9 cellular contexts compared by ENCODE assay signal in the genomic region with DNA sequence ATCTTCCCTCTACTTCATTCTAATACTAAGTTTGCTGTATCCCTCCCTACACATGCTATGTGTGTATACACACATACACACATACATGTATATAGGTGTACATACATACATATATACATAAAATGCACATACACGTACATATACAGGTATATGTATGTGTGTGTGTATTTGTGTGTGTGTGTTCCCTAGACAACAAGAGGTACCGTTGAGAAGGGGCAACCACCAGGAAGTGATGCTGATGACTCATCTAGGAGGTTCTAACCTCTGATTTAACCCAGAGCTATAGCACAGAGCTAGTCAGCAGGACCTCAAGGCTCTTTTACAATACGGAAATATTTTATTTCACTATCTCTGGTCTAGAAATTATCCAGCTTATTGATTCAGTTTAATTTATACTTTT.
DNase-seq lines count a peak whose midpoint lies in the region; ATAC-seq and TF ChIP-seq lines count a peak whose summit lies in the region.
"Had no signal": no experiment of that assay in that cellular context is flagged by ENCODE, and none has a peak within 500 bp of the region (broad histone marks: within the 10 kb centered on the region; RNA-seq: fewer than 3 reads in every experiment).

No MANE protein-coding gene starts in this region.

- H3K36me3 Mint-ChIP-seq in mesothelial cell of epicardium: no peaks in the 10 kb centered on the region

- H3K4me1 ChIP-seq in foreskin keratinocyte: peaks cover 58% of the 10 kb centered on the region
- H3K4me1 ChIP-seq: Peyer's patch had no signal

- H3K4me3 Mint-ChIP-seq in mesothelial cell of epicardium: no peak overlapping the region

- H3K9me3 Mint-ChIP-seq in mesothelial cell of epicardium: no peaks in the 10 kb centered on the region

- DNase-seq in GDM1 (lab: John Stamatoyannopoulos, UW) (peak; percentile 69), HS-5 (ENCODE audit: low read depth) (peak; percentile 35), foreskin keratinocyte (peak; percentile 92 to 97), HuH-7 (ENCODE audit: low spot score) (no peak), mesothelial cell of epicardium (ENCODE audit: low spot score in 2 of 2, unreplicated experiment in 2 of 2) (no peak), iPS-NIHi7 (ENCODE audit: extremely low spot score) (no peak)

- H3K27me3 ChIP-seq in foreskin keratinocyte: no peaks in the 10 kb centered on the region
- H3K27me3 ChIP-seq: Peyer's patch had no signal

- TF ChIP-seq CTCF in foreskin keratinocyte (conservative IDR thresholded peaks at IDR 0.05) (no peak), mesothelial cell of epicardium (IDR thresholded peaks at IDR 0.05; ENCODE audit: unreplicated experiment) (no peak)

- peak overlapping the region; percentile 79 for H3K27ac ChIP-seq in foreskin keratinocyte
- H3K27ac ChIP-seq: Peyer's patch had no signal

- no peaks in the 10 kb centered on the region for H3K4me1 Mint-ChIP-seq in mesothelial cell of epicardium

- ATAC-seq in GM21390 (IDR thresholded peaks at IDR 0.05; ENCODE audit: unreplicated experiment) (peak; percentile 78), foreskin keratinocyte (peak; percentile 81)
- peak; percentile 99 for ATAC-seq in activated CD4-positive, CD25-positive, alpha-beta regulatory T cell treated with anti-CD3 and anti-CD28 coated beads, Interleukin-2, amount 50 U/mL, for 24 hours

- no peak overlapping the region for H3K27ac Mint-ChIP-seq in mesothelial cell of epicardium

- peaks cover 35% of the 10 kb centered on the region for H3K27me3 Mint-ChIP-seq in mesothelial cell of epicardium (ENCODE audit: low read depth)

Comparison
In these comparisons a context has a peak if more than half of its experiments do, and no peak if none do; other contexts are left out.
1. DNase-seq: peak in GDM1 (single experiment), HS-5 (single experiment) and foreskin keratinocyte (2 of 2); none in HuH-7 (single experiment), mesothelial cell of epicardium (0 of 2) and iPS-NIHi7 (single experiment).
2. Peak in every context shown above with its lines, with median percentiles within 50 percentile points of each other: ATAC-seq.